ENCODE assay signal across 15 cellular contexts in genomic region chr18:56836173-56836572, GRCh38.
DNase-seq lines count a peak whose midpoint lies in the region; ATAC-seq and TF ChIP-seq lines count a peak whose summit lies in the region.
"Had no signal": no experiment of that assay in that cellular context is flagged by ENCODE, and none has a peak within 500 bp of the region (broad histone marks: within the 10 kb centered on the region; RNA-seq: fewer than 3 reads in every experiment).

No MANE protein-coding gene starts in this region.

- H3K36me3 ChIP-seq in GM23338 (ENCODE audit: insufficient read depth) (no peaks in the 10 kb centered on the region), osteoblast (ENCODE audit: insufficient read depth, low read length) (no peaks in the 10 kb centered on the region)

- H3K4me1 ChIP-seq in GM23338 (ENCODE audit: insufficient read depth) (peaks cover 6% of the 10 kb centered on the region; the same call in 1 of the 2 replicates), osteoblast (ENCODE audit: insufficient read depth, low read length) (peaks cover 4% of the 10 kb centered on the region)
- H3K4me1 ChIP-seq: BLaER1 treated with 17β-estradiol and CSF1 and Interleukin-3, amounts not matched to agents 10 nM and 100 nM had no signal

- H2AFZ ChIP-seq in GM23338 (no peak overlapping the region), osteoblast (ENCODE audit: low read length) (no peak overlapping the region)

- H4K20me1 ChIP-seq in GM23338 (replicated peaks; ENCODE audit: insufficient read depth) (no peaks in the 10 kb centered on the region), osteoblast (ENCODE audit: insufficient read depth, low read length) (no peaks in the 10 kb centered on the region)
- H4K20me1 ChIP-seq: BLaER1 treated with 17β-estradiol and CSF1 and Interleukin-3, amounts not matched to agents 10 nM and 100 nM had no signal

- H3K27ac ChIP-seq in GM23338 (ENCODE audit: low read depth) (no peak overlapping the region), osteoblast (ENCODE audit: low read depth, low read length) (no peak overlapping the region)
- H3K27ac ChIP-seq: BLaER1 treated with 17β-estradiol and CSF1 and Interleukin-3, amounts not matched to agents 10 nM and 100 nM had no signal

- H3K9me3 Mint-ChIP-seq in GM23338 (no peaks in the 10 kb centered on the region), WTC11 (no peaks in the 10 kb centered on the region)
- H3K9me3 Mint-ChIP-seq: CD4-positive, alpha-beta T cell; IgD-negative memory B cell had no signal

- peak; percentile 27 for DNase-seq in GM23338 (ENCODE audit: low spot score)
- DNase-seq in WTC11 (ENCODE audit: low spot score) = peak; percentile 18
- peak; percentile 47 for DNase-seq in iPS-NIHi7 (ENCODE audit: extremely low spot score)
- peak; percentile 1 for DNase-seq in osteoblast (ENCODE audit: insufficient read length, low spot score, missing footprints)
- no peak for DNase-seq in NK-92 treated with Interleukin-12 subunit alpha and Interleukin-12 subunit beta, amount 100 ng/mL, for 24 hours (lab: John Stamatoyannopoulos, UW)
- DNase-seq: ACHN; Calu3; CD4-positive, alpha-beta T cell; DMS 273 treated with DMSO at 0.1 percent for 48 hours; HCEC 1CT had no signal

- CTCF ChIA-PET in WTC11 (lab: Charles Lee) = no interaction called here

- peaks cover 4% of the 10 kb centered on the region; the same call in 2 of the 3 replicates for H3K36me3 Mint-ChIP-seq in GM23338 (ENCODE audit: low read depth)
- H3K36me3 Mint-ChIP-seq in WTC11 = no peaks in the 10 kb centered on the region

- POLR2A ChIA-PET in WTC11 (lab: Charles Lee) = no interaction called here

- H3F3A ChIP-seq in GM23338 (replicated peaks; ENCODE audit: low read depth) = no peaks in the 10 kb centered on the region

- no peak for TF ChIP-seq CTCF in GM23338 (conservative IDR thresholded peaks at IDR 0.05; ENCODE audit: low read depth in 2 of 2)
- TF ChIP-seq CTCF in WTC11 (IDR thresholded peaks at IDR 0.05) = no peak
- TF ChIP-seq CTCF in osteoblast (IDR thresholded peaks at IDR 0.05; ENCODE audit: extremely low read depth, low read depth, low read length) = no peak

- no peaks in the 10 kb centered on the region for H3K9me2 ChIP-seq in GM23338 (ENCODE audit: insufficient read depth)

- H3K4me1 Mint-ChIP-seq in GM23338 = peaks cover 5% of the 10 kb centered on the region
- peaks cover 6% of the 10 kb centered on the region for H3K4me1 Mint-ChIP-seq in WTC11
- H3K4me1 Mint-ChIP-seq: IgD-negative memory B cell had no signal

- H3K9me3 ChIP-seq in osteoblast (ENCODE audit: low read depth, low read length) = no peaks in the 10 kb centered on the region
- H3K9me3 ChIP-seq: BLaER1 treated with 17β-estradiol and CSF1 and Interleukin-3, amounts not matched to agents 10 nM and 100 nM had no signal

- ATAC-seq in GM23338 (peak; percentile 65), WTC11 (peak; percentile 57), HG03108 (IDR thresholded peaks at IDR 0.05; ENCODE audit: unreplicated experiment) (no peak), HG03432 (IDR thresholded peaks at IDR 0.05; ENCODE audit: unreplicated experiment) (no peak)
- ATAC-seq: GM12878 had no signal

- H3K79me2 ChIP-seq in GM23338 (replicated peaks; ENCODE audit: insufficient read depth) (no peaks in the 10 kb centered on the region), osteoblast (ENCODE audit: insufficient read depth, low read length) (no peaks in the 10 kb centered on the region)

- H3K4me3 ChIP-seq in GM23338 (no peak overlapping the region), osteoblast (ENCODE audit: insufficient read depth, low read length) (no peak overlapping the region)
- H3K4me3 ChIP-seq: BLaER1 treated with 17β-estradiol and CSF1 and Interleukin-3, amounts not matched to agents 10 nM and 100 nM; GM12878 had no signal

- H3K27me3 Mint-ChIP-seq in GM23338 (ENCODE audit: insufficient read depth, low read depth, poor library complexity) (peaks cover under 1% of the 10 kb centered on the region), WTC11 (ENCODE audit: low read depth) (no peaks in the 10 kb centered on the region)
- H3K27me3 Mint-ChIP-seq: CD4-positive, alpha-beta T cell; IgD-negative memory B cell had no signal

- H3K27me3 ChIP-seq in GM23338 (ENCODE audit: insufficient read depth) (no peaks in the 10 kb centered on the region), osteoblast (ENCODE audit: insufficient read depth, low read length) (no peaks in the 10 kb centered on the region)
- H3K27me3 ChIP-seq: BLaER1 treated with 17β-estradiol and CSF1 and Interleukin-3, amounts not matched to agents 10 nM and 100 nM had no signal

- H3K27ac Mint-ChIP-seq in GM23338 = no peak overlapping the region; the same call in 1 of the 2 replicates
- peak overlapping the region; percentile 18; the same call in 1 of the 2 replicates for H3K27ac Mint-ChIP-seq in WTC11
- H3K27ac Mint-ChIP-seq: CD4-positive, alpha-beta T cell; IgD-negative memory B cell had no signal

- no peak overlapping the region for H3K4me3 Mint-ChIP-seq in GM23338
- no peak overlapping the region for H3K4me3 Mint-ChIP-seq in WTC11
- H3K4me3 Mint-ChIP-seq: CD4-positive, alpha-beta T cell; IgD-negative memory B cell had no signal

- H3K4me2 ChIP-seq in GM23338 (no peak overlapping the region), osteoblast (ENCODE audit: insufficient read depth, low read length) (no peak overlapping the region)
- H3K4me2 ChIP-seq: BLaER1 treated with 17β-estradiol and CSF1 and Interleukin-3, amounts not matched to agents 10 nM and 100 nM had no signal

TF ChIP-seq in GM23338, 12 proteins besides CTCF, POLR2A, EP300 and RAD21:
- no peak for TF ChIP-seq EZH2phosphoT487 (IDR thresholded peaks at IDR 0.05; ENCODE audit: unreplicated experiment)
- TF ChIP-seq ZNF114 (CRISPR knock-in tag; IDR thresholded peaks at IDR 0.05) = no peak
- TF ChIP-seq, protein P1, sequence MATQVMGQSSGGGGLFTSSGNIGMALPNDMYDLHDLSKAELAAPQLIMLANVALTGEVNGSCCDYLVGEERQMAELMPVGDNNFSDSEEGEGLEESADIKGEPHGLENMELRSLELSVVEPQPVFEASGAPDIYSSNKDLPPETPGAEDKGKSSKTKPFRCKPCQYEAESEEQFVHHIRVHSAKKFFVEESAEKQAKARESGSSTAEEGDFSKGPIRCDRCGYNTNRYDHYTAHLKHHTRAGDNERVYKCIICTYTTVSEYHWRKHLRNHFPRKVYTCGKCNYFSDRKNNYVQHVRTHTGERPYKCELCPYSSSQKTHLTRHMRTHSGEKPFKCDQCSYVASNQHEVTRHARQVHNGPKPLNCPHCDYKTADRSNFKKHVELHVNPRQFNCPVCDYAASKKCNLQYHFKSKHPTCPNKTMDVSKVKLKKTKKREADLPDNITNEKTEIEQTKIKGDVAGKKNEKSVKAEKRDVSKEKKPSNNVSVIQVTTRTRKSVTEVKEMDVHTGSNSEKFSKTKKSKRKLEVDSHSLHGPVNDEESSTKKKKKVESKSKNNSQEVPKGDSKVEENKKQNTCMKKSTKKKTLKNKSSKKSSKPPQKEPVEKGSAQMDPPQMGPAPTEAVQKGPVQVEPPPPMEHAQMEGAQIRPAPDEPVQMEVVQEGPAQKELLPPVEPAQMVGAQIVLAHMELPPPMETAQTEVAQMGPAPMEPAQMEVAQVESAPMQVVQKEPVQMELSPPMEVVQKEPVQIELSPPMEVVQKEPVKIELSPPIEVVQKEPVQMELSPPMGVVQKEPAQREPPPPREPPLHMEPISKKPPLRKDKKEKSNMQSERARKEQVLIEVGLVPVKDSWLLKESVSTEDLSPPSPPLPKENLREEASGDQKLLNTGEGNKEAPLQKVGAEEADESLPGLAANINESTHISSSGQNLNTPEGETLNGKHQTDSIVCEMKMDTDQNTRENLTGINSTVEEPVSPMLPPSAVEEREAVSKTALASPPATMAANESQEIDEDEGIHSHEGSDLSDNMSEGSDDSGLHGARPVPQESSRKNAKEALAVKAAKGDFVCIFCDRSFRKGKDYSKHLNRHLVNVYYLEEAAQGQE (IDR thresholded peaks at IDR 0.05; ENCODE audit: unreplicated experiment) = peak; percentile 45

TF ChIP-seq in WTC11, 78 proteins besides CTCF, POLR2A, EP300 and RAD21 (continues in another document):
- TF ChIP-seq TEAD1 (CRISPR knock-in tag; IDR thresholded peaks at IDR 0.05) = no peak
- TF ChIP-seq, protein P2, sequence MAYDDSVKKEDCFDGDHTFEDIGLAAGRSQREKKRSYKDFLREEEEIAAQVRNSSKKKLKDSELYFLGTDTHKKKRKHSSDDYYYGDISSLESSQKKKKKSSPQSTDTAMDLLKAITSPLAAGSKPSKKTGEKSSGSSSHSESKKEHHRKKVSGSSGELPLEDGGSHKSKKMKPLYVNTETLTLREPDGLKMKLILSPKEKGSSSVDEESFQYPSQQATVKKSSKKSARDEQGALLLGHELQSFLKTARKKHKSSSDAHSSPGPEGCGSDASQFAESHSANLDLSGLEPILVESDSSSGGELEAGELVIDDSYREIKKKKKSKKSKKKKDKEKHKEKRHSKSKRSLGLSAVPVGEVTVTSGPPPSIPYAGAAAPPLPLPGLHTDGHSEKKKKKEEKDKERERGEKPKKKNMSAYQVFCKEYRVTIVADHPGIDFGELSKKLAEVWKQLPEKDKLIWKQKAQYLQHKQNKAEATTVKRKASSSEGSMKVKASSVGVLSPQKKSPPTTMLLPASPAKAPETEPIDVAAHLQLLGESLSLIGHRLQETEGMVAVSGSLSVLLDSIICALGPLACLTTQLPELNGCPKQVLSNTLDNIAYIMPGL (CRISPR knock-in tag; IDR thresholded peaks at IDR 0.05) = no peak
- no peak for TF ChIP-seq MAX (CRISPR knock-in tag; IDR thresholded peaks at IDR 0.05)
- no peak for TF ChIP-seq ZNF423 (CRISPR knock-in tag; IDR thresholded peaks at IDR 0.05)
- no peak for TF ChIP-seq SMAD4 (CRISPR knock-in tag; IDR thresholded peaks at IDR 0.05)
- no peak for TF ChIP-seq FOXK1 (CRISPR knock-in tag; IDR thresholded peaks at IDR 0.05)
- TF ChIP-seq NR1H2 (CRISPR knock-in tag; IDR thresholded peaks at IDR 0.05) = no peak
- no peak for TF ChIP-seq HMGA2 (CRISPR knock-in tag; IDR thresholded peaks at IDR 0.05)
- TF ChIP-seq, protein P3, sequence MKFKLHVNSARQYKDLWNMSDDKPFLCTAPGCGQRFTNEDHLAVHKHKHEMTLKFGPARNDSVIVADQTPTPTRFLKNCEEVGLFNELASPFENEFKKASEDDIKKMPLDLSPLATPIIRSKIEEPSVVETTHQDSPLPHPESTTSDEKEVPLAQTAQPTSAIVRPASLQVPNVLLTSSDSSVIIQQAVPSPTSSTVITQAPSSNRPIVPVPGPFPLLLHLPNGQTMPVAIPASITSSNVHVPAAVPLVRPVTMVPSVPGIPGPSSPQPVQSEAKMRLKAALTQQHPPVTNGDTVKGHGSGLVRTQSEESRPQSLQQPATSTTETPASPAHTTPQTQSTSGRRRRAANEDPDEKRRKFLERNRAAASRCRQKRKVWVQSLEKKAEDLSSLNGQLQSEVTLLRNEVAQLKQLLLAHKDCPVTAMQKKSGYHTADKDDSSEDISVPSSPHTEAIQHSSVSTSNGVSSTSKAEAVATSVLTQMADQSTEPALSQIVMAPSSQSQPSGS (CRISPR knock-in tag; IDR thresholded peaks at IDR 0.05; ENCODE audit: borderline replicate concordance, low read depth) = no peak

Comparison
In these comparisons a context has a peak if more than half of its experiments do, and no peak if none do; other contexts are left out.
1. ATAC-seq: peak in GM23338 (single experiment) and WTC11 (single experiment); none in HG03108 (single experiment) and HG03432 (single experiment).